In genomic region chr11:65719887-65720236, GRCh38 we compare ENCODE assay signal across 7 cellular contexts. TPM values are rescaled to one million over a fixed set of nuclear protein-coding genes. Genes with fewer than 3 reads are reported as not detected.
DNase-seq lines count a peak whose midpoint lies in the region; ATAC-seq and TF ChIP-seq lines count a peak whose summit lies in the region.

No MANE protein-coding gene starts in this region.

- no CpG with 5 or more reads among the region's 16 CpGs for WGBS in mesendoderm (ENCODE audit: extremely low coverage, insufficient coverage, low lambda C conversion rate)
- WGBS in upper lobe of left lung, 2 donors: 10% methylated on average over 11 of the region's 16 CpGs; no CpG with 5 or more reads in 1 of the 2 donors

- H2AK5ac ChIP-seq in mesendoderm (ENCODE audit: low read length): no peak overlapping the region

- no peak for TF ChIP-seq CTCF in upper lobe of left lung (IDR thresholded peaks at IDR 0.05)

- ATAC-seq in GM18907 (IDR thresholded peaks at IDR 0.05; ENCODE audit: unreplicated experiment) (peak; percentile 30), HG03039 (IDR thresholded peaks at IDR 0.05; ENCODE audit: unreplicated experiment) (peak; percentile 7), upper lobe of left lung (ENCODE audit: low FRiP score in 2 of 2) (peak; percentile 28 to 49), HG03457 (IDR thresholded peaks at IDR 0.05; ENCODE audit: unreplicated experiment) (no peak)

- no peak overlapping the region for H3K18ac ChIP-seq in mesendoderm (ENCODE audit: low read length)

- peak overlapping the region; percentile 15 for H3K23ac ChIP-seq in mesendoderm (ENCODE audit: low read length)

- DNase-seq in SJCRH30: peak in 1 of 2 experiments; percentile 32
- DNase-seq in dermis blood vessel endothelial cell: peak; percentile 55
- DNase-seq in mesendoderm: no peak
- no peak for DNase-seq in upper lobe of left lung

- peak overlapping the region; percentile 61; the same call in 1 of the 2 replicates for H3K27ac ChIP-seq in SJCRH30
- H3K27ac ChIP-seq in mesendoderm (ENCODE audit: low read depth, low read length): no peak overlapping the region
- H3K27ac ChIP-seq in upper lobe of left lung: peak overlapping the region; percentile 73 to 94 (median 88)

- no peak overlapping the region for H2BK15ac ChIP-seq in mesendoderm (replicated peaks; ENCODE audit: low read depth)

- H3K79me1 ChIP-seq in mesendoderm (ENCODE audit: low read length): peaks cover 9% of the 10 kb centered on the region

- no peak overlapping the region for H4K8ac ChIP-seq in mesendoderm (ENCODE audit: low read depth, low read length)

- peaks cover 6% of the 10 kb centered on the region; the same call in 1 of the 2 replicates for H3K4me1 ChIP-seq in SJCRH30
- H3K4me1 ChIP-seq in mesendoderm (ENCODE audit: control insufficient read depth, low read depth, low read length): no peaks in the 10 kb centered on the region
- peaks cover 18 to 24% (median 19%) of the 10 kb centered on the region in 4 donors for H3K4me1 ChIP-seq in upper lobe of left lung

- H4K5ac ChIP-seq in mesendoderm (ENCODE audit: low read length): no peak overlapping the region

- peak overlapping the region; percentile 98 for H3K56ac ChIP-seq in mesendoderm (ENCODE audit: low read length)

- H3K36me3 ChIP-seq in SJCRH30 (peaks cover 26% of the 10 kb centered on the region), mesendoderm (ENCODE audit: control insufficient read depth, insufficient read depth, low read length) (peaks cover 12% of the 10 kb centered on the region), upper lobe of left lung (peaks cover 35 to 49% (median 47%) of the 10 kb centered on the region in 4 donors)

- peak overlapping the region; percentile 90 for H3K9ac ChIP-seq in mesendoderm (ENCODE audit: low read length)

- no peak for TF ChIP-seq POLR2A in upper lobe of left lung (IDR thresholded peaks at IDR 0.05)

- peak overlapping the region; percentile 81 for H3K4me3 ChIP-seq in SJCRH30
- peak overlapping the region; percentile 94 for H3K4me3 ChIP-seq in mesendoderm (ENCODE audit: low read length)
- H3K4me3 ChIP-seq in upper lobe of left lung: peak overlapping the region; percentile 76 to 98 (median 86)

- peaks cover 9% of the 10 kb centered on the region for H3K79me2 ChIP-seq in mesendoderm (ENCODE audit: control insufficient read depth, insufficient read depth, low read length)

- no peak overlapping the region for H2BK120ac ChIP-seq in mesendoderm (ENCODE audit: low read depth, low read length)

- H3K9me3 ChIP-seq in SJCRH30 (replicated peaks): no peaks in the 10 kb centered on the region
- no peaks in the 10 kb centered on the region for H3K9me3 ChIP-seq in upper lobe of left lung

- no peak for TF ChIP-seq EP300 in upper lobe of left lung (IDR thresholded peaks at IDR 0.05)

- H2BK5ac ChIP-seq in mesendoderm (ENCODE audit: low read length): no peak overlapping the region

- no peaks in the 10 kb centered on the region for H3K27me3 ChIP-seq in SJCRH30
- no peaks in the 10 kb centered on the region for H3K27me3 ChIP-seq in mesendoderm (ENCODE audit: insufficient read depth, low read length, poor library complexity)
- H3K27me3 ChIP-seq in upper lobe of left lung: no peaks in the 10 kb centered on the region

- H3K4ac ChIP-seq in mesendoderm (ENCODE audit: low read depth, low read length): no peak overlapping the region

- peak overlapping the region; percentile 91 for H3K4me2 ChIP-seq in mesendoderm (ENCODE audit: low read length)

RNA-seq across cellular contexts. Expression of gene RNASEH2C, which starts 0.7 kb away (rescaled TPM):
- total RNA-seq in SJCRH30 (2014; rRNA removed; shearing (Covaris generic)): 49.3 and 50.9 TPM in 2 replicates
- total RNA-seq in dermis blood vessel endothelial cell: 30.6 and 96.1 TPM in 2 replicates
- 38.3 TPM for polyA plus RNA-seq in mesendoderm (2013, experiment 1 of 2)
- polyA plus RNA-seq in mesendoderm (2013, experiment 2 of 2): 40.3 TPM
- total RNA-seq in upper lobe of left lung: 10 to 100 TPM; 35.0 to 81.7 (median 49.1) TPM

RNA-seq across cellular contexts. Expression of gene KAT5, which starts 7.8 kb away (rescaled TPM):
- 30.7 and 34.0 TPM in 2 replicates for total RNA-seq in SJCRH30 (2014; rRNA removed; shearing (Covaris generic))
- total RNA-seq in dermis blood vessel endothelial cell: 35.7 and 38.5 TPM in 2 replicates
- 24.4 TPM for polyA plus RNA-seq in mesendoderm (2013, experiment 1 of 2)
- polyA plus RNA-seq in mesendoderm (2013, experiment 2 of 2): 25.0 TPM
- 100 to 1,000 TPM in 1 of 6 donors, 10 to 100 TPM in 5; 44.0 to 102 (median 88.4) TPM for total RNA-seq in upper lobe of left lung

RNA-seq across cellular contexts. Expression of gene RELA, which starts 57.1 kb away (rescaled TPM):
- total RNA-seq in SJCRH30 (2014; rRNA removed; shearing (Covaris generic)): 37.3 and 38.3 TPM in 2 replicates
- 17.3 and 17.7 TPM in 2 replicates for total RNA-seq in dermis blood vessel endothelial cell
- polyA plus RNA-seq in mesendoderm (2013, experiment 1 of 2): 19.9 TPM
- polyA plus RNA-seq in mesendoderm (2013, experiment 2 of 2): 22.4 TPM
- total RNA-seq in upper lobe of left lung: 10 to 100 TPM; 42.9 to 86.8 (median 58.7) TPM
